In the genomic region with DNA sequence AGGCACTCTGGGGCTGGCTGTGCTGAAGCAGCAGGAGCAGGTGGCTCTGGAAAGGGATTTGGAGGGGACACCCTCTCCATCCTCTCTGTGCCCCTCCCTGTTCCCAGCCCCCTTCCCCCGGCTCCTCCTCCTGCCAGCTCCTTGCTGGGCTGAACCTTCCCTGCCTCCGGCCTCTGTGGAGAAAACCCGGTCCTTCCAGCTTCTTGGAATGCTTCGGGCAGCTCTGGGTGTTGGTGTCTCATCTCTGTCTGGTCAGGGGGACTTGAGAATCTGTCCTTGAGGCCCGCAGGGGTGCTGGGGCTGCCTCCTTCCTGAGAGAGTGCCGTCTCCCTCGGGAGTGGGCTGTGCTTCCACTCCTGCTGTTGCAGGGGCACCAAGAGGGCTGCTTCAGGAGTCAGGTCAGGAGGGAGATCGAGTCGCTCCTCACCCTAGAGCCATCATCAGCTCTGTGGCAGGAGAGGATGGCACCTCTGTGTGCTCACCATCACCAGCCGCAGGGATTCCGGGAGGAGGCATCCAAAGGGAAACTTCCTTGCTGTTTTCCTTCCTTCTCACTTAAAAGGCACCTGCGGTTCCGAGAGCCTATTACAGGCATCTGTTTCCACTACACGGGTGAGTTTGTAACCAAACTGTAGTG, we compare ENCODE assay signal across 25 cellular contexts. TPM values are rescaled to one million over a fixed set of nuclear protein-coding genes. Genes with fewer than 3 reads are reported as not detected.
A peak's percentile ranks its signal among the peaks of the same experiment; 100 is the strongest.
DNase-seq lines count a peak whose midpoint lies in the region; ATAC-seq, FAIRE-seq and TF ChIP-seq lines count a peak whose summit lies in the region.
"Had no signal": no experiment of that assay in that cellular context is flagged by ENCODE, and none has a peak within 500 bp of the region (broad histone marks: within the 10 kb centered on the region; RNA-seq: fewer than 3 reads in every experiment).

No MANE protein-coding gene starts in this region.

- no peak overlapping the region for H2BK120ac ChIP-seq in H1 (replicated peaks; ENCODE audit: low read depth, low read length)

- H3K56ac ChIP-seq in H1 (replicated peaks; ENCODE audit: insufficient read length, low read depth, low read length): no peak overlapping the region

- no peak for ATAC-seq in GM18858 (IDR thresholded peaks at IDR 0.05; ENCODE audit: unreplicated experiment)
- ATAC-seq: activated T-helper 17 cell treated with anti-CD3 and anti-CD28 coated beads, Interleukin-2, amount 50 U/mL, for 72 hours; esophagus mucosa had no signal

- no peak for TF ChIP-seq POLR2A in H1 (IDR thresholded peaks at IDR 0.05; ENCODE audit: control extremely low read depth in 1 of 2, low read depth in 2 of 2, low read length in 2 of 2)

- H3K4me2 ChIP-seq in H1 (ENCODE audit: insufficient read depth in 1 of 2, low read depth in 2 of 2, low read length in 2 of 2): peak overlapping the region in 1 of 2 experiments; percentile 46; a peak in 2 of 4 replicates

- TF ChIP-seq RAD21 in H1 (IDR thresholded peaks at IDR 0.05 in 1 of 2, conservative IDR thresholded peaks at IDR 0.05 in 1 of 2; ENCODE audit: low read depth in 2 of 2, low read length in 2 of 2): no peak

- FAIRE-seq in H1 (lab: Jason Lieb, UNC): no peak
- FAIRE-seq: frontal cortex had no signal

- peaks cover 7% of the 10 kb centered on the region in 2 experiments for H3K36me3 ChIP-seq in HEK293 (ENCODE audit: control insufficient read depth in 2 of 2, insufficient read depth in 1 of 2, low read length in 2 of 2)
- no peaks in the 10 kb centered on the region for H3K36me3 ChIP-seq in H1 (ENCODE audit: control insufficient read depth in 2 of 4, insufficient read depth in 4 of 4, low read length in 3 of 4)
- H3K36me3 ChIP-seq in MG63: peaks cover 20% of the 10 kb centered on the region
- H3K36me3 ChIP-seq: BE2C, transverse colon had no signal

- 70% methylated on average over 10 of the region's 14 CpGs; no CpG with 5 or more reads in 1 of the 2 experiments for WGBS in H1 (ENCODE audit: extremely low coverage in 1 of 2, insufficient coverage in 1 of 2, insufficient read length in 1 of 2, insufficient replicate concordance in 2 of 2, low coverage in 1 of 2, low lambda C conversion rate in 2 of 2, missing lambda C conversion rate in 1 of 2), 2 experiments

- H3K27me3 ChIP-seq in H1 (replicated peaks in 1 of 4; ENCODE audit: control insufficient read depth in 3 of 4, extremely low read depth in 1 of 4, insufficient read depth in 3 of 4, low read length in 3 of 4) (no peaks in the 10 kb centered on the region), MG63 (no peaks in the 10 kb centered on the region)

- H3K23me2 ChIP-seq in H1 (ENCODE audit: low read depth, low read length): no peaks in the 10 kb centered on the region; the same call in 1 of the 2 replicates

- intact Hi-C loops in posterior vena cava (cut with DNase I): no loop called here

- no peak overlapping the region for H3K23ac ChIP-seq in H1 (ENCODE audit: insufficient read length)

- no peak overlapping the region for H2BK5ac ChIP-seq in H1 (ENCODE audit: low read depth, low read length)

- no peak overlapping the region for H4K5ac ChIP-seq in H1 (ENCODE audit: insufficient read length, low read depth, low read length)

- H4K8ac ChIP-seq in H1 (ENCODE audit: extremely low read depth, insufficient read depth, low read length): no peak overlapping the region

- no peak overlapping the region for H2BK20ac ChIP-seq in H1 (ENCODE audit: low read length)

- no peak overlapping the region; a peak in 1 of 7 replicates for H3K9ac ChIP-seq in H1 (replicated peaks in 1 of 4; ENCODE audit: extremely low read depth in 1 of 4, low read depth in 3 of 4, low read length in 3 of 4)

- H3K4ac ChIP-seq in H1 (replicated peaks; ENCODE audit: insufficient read length, low read depth, low read length): peak overlapping the region; percentile 32

- no peak overlapping the region for H3K14ac ChIP-seq in H1 (ENCODE audit: insufficient read length)

- no peaks in the 10 kb centered on the region for H3K9me3 ChIP-seq in HEK293 (ENCODE audit: control insufficient read depth, insufficient read depth, low read depth, low read length)
- no peaks in the 10 kb centered on the region for H3K9me3 ChIP-seq in H1 (ENCODE audit: insufficient read depth in 2 of 2, low read depth in 1 of 2, low read length in 1 of 2)
- no peaks in the 10 kb centered on the region for H3K9me3 ChIP-seq in MG63
- H3K9me3 ChIP-seq: BE2C, stomach, transverse colon had no signal

- no peak overlapping the region for H2AFZ ChIP-seq in H1 (ENCODE audit: low read length)

- DNase-seq in activated effector memory CD4-positive, alpha-beta T cell treated with anti-CD3 and anti-CD28 coated beads, Interleukin-2, amount 50 U/mL, for 16 hours: peak; percentile 52
- DNase-seq in activated effector memory CD4-positive, alpha-beta T cell treated with Interleukin-2 at 50 U/mL for 16 hours: no peak
- DNase-seq in H1 (ENCODE audit: low read depth in 1 of 2, low spot score in 2 of 2): no peak
- peak; percentile 70 for DNase-seq in posterior vena cava (ENCODE audit: low spot score)
- no peak for DNase-seq in NK-92 (lab: John Stamatoyannopoulos, UW; ENCODE audit: unreplicated experiment)
- no peak for DNase-seq in MG63
- DNase-seq: activated naive CD8-positive, alpha-beta T cell treated with anti-CD3 and anti-CD28 coated beads for 36 hours; BE2C; effector memory CD4-positive, alpha-beta T cell; hypothalamus; Kasumi-1; NCI-H187; NCI-H345; stimulated activated CD4-positive, alpha-beta T cell treated with anti-CD3 and anti-CD28 coated beads, Interleukin-12 subunit alpha, Interleukin-12 subunit beta, amount 100 ng/mL, for 4 hours; stomach; T-helper 2 cell; transverse colon had no signal

- no peaks in the 10 kb centered on the region for H3K79me2 ChIP-seq in H1 (ENCODE audit: control insufficient read depth in 1 of 2, insufficient read depth in 2 of 2, low read length in 2 of 2)

- H3K4me1 ChIP-seq in HEK293 (ENCODE audit: control insufficient read depth, insufficient read depth, low read length): no peaks in the 10 kb centered on the region
- peaks cover 3 to 21% (median 9%) of the 10 kb centered on the region in 4 experiments for H3K4me1 ChIP-seq in H1 (replicated peaks in 1 of 4; ENCODE audit: control insufficient read depth in 3 of 4, insufficient read depth in 4 of 4, low read length in 3 of 4)
- H3K4me1 ChIP-seq: BE2C, stomach, transverse colon had no signal

- H3K4me3 ChIP-seq in HEK293 (ENCODE audit: low read depth, low read length): no peak overlapping the region
- H3K4me3 ChIP-seq in H1 (ENCODE audit: extremely low read depth in 1 of 4, insufficient read depth in 2 of 4, low read depth in 3 of 4, low read length in 4 of 4): no peak overlapping the region
- H3K4me3 ChIP-seq in MG63: no peak overlapping the region
- H3K4me3 ChIP-seq: stomach, transverse colon had no signal

- H3K27ac ChIP-seq in HEK293 (ENCODE audit: extremely low read depth, low read depth, low read length): no peak overlapping the region
- no peak overlapping the region for H3K27ac ChIP-seq in H1 (ENCODE audit: low read depth, low read length)
- H3K27ac ChIP-seq: stomach, transverse colon had no signal

- H2BK12ac ChIP-seq in H1 (ENCODE audit: low read depth, low read length): no peak overlapping the region; the same call in 1 of the 2 replicates

- H3K79me1 ChIP-seq in H1 (ENCODE audit: low read depth, low read length): no peaks in the 10 kb centered on the region

- H3K18ac ChIP-seq in H1 (ENCODE audit: extremely low read depth, low read length): no peak overlapping the region; the same call in none of the 2 replicates

- no peak for TF ChIP-seq EP300 in H1 (IDR thresholded peaks at IDR 0.05; ENCODE audit: borderline replicate concordance in 1 of 2, low read depth in 2 of 2, low read length in 2 of 2)

- POLR2A ChIA-PET in HEK293 (lab: Yijun Ruan, JAX) (no interaction called here), H1 (lab: Charles Lee; ENCODE audit: partially characterized antibody) (interaction anchor here (0.9 kb wide), 1 partner anchor 42 kb away, joined by 3 read pairs; no protein-coding TSS in a partner anchor)

- no peak for TF ChIP-seq CTCF in HEK293 (tag by site-specific recombination; IDR thresholded peaks at IDR 0.05)
- TF ChIP-seq CTCF in H1 (IDR thresholded peaks at IDR 0.05; ENCODE audit: control extremely low read depth in 1 of 3, insufficient read depth in 1 of 3, low read depth in 1 of 3, low read length in 3 of 3): no peak

- H2AK5ac ChIP-seq in H1 (ENCODE audit: low read depth, low read length): no peak overlapping the region

- peak overlapping the region; percentile 94 for H4K91ac ChIP-seq in H1 (replicated peaks; ENCODE audit: insufficient read length, low read length)

- CTCF ChIA-PET in HEK293 (lab: Yijun Ruan, JAX) (no interaction called here), H1 (lab: Charles Lee; ENCODE audit: partially characterized antibody) (interaction anchor here (0.7 to 1.9 kb wide), 5 partner anchors 9 to 165 kb away, joined by 3 to 7 read pairs (median 3); no protein-coding TSS in a partner anchor)

- H4K20me1 ChIP-seq in H1 (replicated peaks in 1 of 2; ENCODE audit: control insufficient read depth in 1 of 2, insufficient read depth in 2 of 2, low read length in 2 of 2): no peaks in the 10 kb centered on the region

- 0 out of 2 replicates have a peak overlapping the region, but pooled peaks have one; percentile 46 for H2BK15ac ChIP-seq in H1 (ENCODE audit: low read length)

RNA-seq across cellular contexts. Expression of a gene that starts 30.6 kb away (rescaled TPM):
- 72.7 and 77.1 TPM in 2 replicates for total RNA-seq in H1 (2021; fragmentation: NEBNext Ultra II Directional; extraction: Animal tissue kit (Norgen Biotek cat#: 25700))
- polyA plus RNA-seq in H1 (2011; rRNA removed): 191 and 302 TPM in 2 replicates
- 224 TPM for polyA plus RNA-seq in H1 (2011; cell fraction: cytosol; rRNA removed)
- 78.2 TPM for polyA plus RNA-seq in H1 (2011; cell fraction: nucleus; rRNA removed)
- polyA plus RNA-seq in H1 (2012, experiment 1 of 2): 190 to 231 TPM (median 207 TPM) in 4 replicates
- 78.3 TPM for polyA plus RNA-seq in H1 (2012, experiment 2 of 2)
- 141 TPM for polyA plus RNA-seq in H1 (2013, experiment 1 of 2)
- 146 TPM for polyA plus RNA-seq in H1 (2013, experiment 2 of 2)
- polyA minus RNA-seq in H1 (2011; rRNA and poly(A)+ RNA removed): 9.3 and 11.6 TPM in 2 replicates
- 55.8 TPM for polyA minus RNA-seq in H1 (2011; cell fraction: cytosol; rRNA and poly(A)+ RNA removed)
- 31.5 TPM for polyA minus RNA-seq in H1 (2011; cell fraction: nucleus; rRNA and poly(A)+ RNA removed)
- total RNA-seq in posterior vena cava: 10 to 100 TPM; 25.4 to 25.8 TPM
- total RNA-seq in MG63 (2014; rRNA removed; shearing (Covaris generic); ENCODE audit: low replicate concordance): 172 and 215 TPM in 2 replicates

RNA-seq across cellular contexts. Expression of a gene that starts 32.2 kb away (rescaled TPM):
- total RNA-seq in H1 (2021; fragmentation: NEBNext Ultra II Directional; extraction: Animal tissue kit (Norgen Biotek cat#: 25700)): 56.3 and 66.3 TPM in 2 replicates
- polyA plus RNA-seq in H1 (2011; rRNA removed): 81.5 and 85.5 TPM in 2 replicates
- 67.1 TPM for polyA plus RNA-seq in H1 (2011; cell fraction: cytosol; rRNA removed)
- 71.6 TPM for polyA plus RNA-seq in H1 (2011; cell fraction: nucleus; rRNA removed)
- polyA plus RNA-seq in H1 (2012, experiment 1 of 2): 75.9 to 89.0 TPM (median 80.9 TPM) in 4 replicates
- polyA plus RNA-seq in H1 (2012, experiment 2 of 2): 102 TPM
- 87.9 TPM for polyA plus RNA-seq in H1 (2013, experiment 1 of 2)
- polyA plus RNA-seq in H1 (2013, experiment 2 of 2): 91.7 TPM
- polyA minus RNA-seq in H1 (2011; rRNA and poly(A)+ RNA removed): 31.6 and 38.0 TPM in 2 replicates
- polyA minus RNA-seq in H1 (2011; cell fraction: cytosol; rRNA and poly(A)+ RNA removed): 32.5 TPM
- polyA minus RNA-seq in H1 (2011; cell fraction: nucleus; rRNA and poly(A)+ RNA removed): 22.6 TPM
- total RNA-seq in posterior vena cava: 10 to 100 TPM; 29.4 to 32.4 TPM
- total RNA-seq in MG63 (2014; rRNA removed; shearing (Covaris generic); ENCODE audit: low replicate concordance): 188 and 248 TPM in 2 replicates

RNA-seq across cellular contexts. Expression of a gene that starts 50.9 kb away (rescaled TPM):
- 0.82 and 1.2 TPM in 2 replicates for total RNA-seq in H1 (2021; fragmentation: NEBNext Ultra II Directional; extraction: Animal tissue kit (Norgen Biotek cat#: 25700))
- polyA plus RNA-seq in H1 (2011; rRNA removed): 0.45 and 0.97 TPM in 2 replicates
- 0.87 TPM for polyA plus RNA-seq in H1 (2011; cell fraction: cytosol; rRNA removed)
- 1.8 TPM for polyA plus RNA-seq in H1 (2011; cell fraction: nucleus; rRNA removed)
- polyA plus RNA-seq in H1 (2012, experiment 1 of 2): 0.40 to 1.2 TPM (median 1.1 TPM) in 4 replicates
- polyA plus RNA-seq in H1 (2012, experiment 2 of 2): 1.1 TPM
- 1.0 TPM for polyA plus RNA-seq in H1 (2013, experiment 1 of 2)
- 0.75 TPM for polyA plus RNA-seq in H1 (2013, experiment 2 of 2)
- 0.16 and 0.44 TPM in 2 replicates for polyA minus RNA-seq in H1 (2011; rRNA and poly(A)+ RNA removed)
- 0.95 TPM for polyA minus RNA-seq in H1 (2011; cell fraction: cytosol; rRNA and poly(A)+ RNA removed)
- polyA minus RNA-seq in H1 (2011; cell fraction: nucleus; rRNA and poly(A)+ RNA removed): 0.50 TPM
- not detected for total RNA-seq in posterior vena cava
- total RNA-seq in MG63 (2014; rRNA removed; shearing (Covaris generic); ENCODE audit: low replicate concordance): 0.66 and 5.1 TPM in 2 replicates
- total RNA-seq: A673; activated naive CD8-positive, alpha-beta T cell treated with anti-CD3 and anti-CD28 coated beads for 36 hours; activated T-helper 17 cell treated with anti-CD3 and anti-CD28 coated beads, Interleukin-2, amount 50 U/mL, for 72 hours; frontal cortex; myocyte; omental fat pad; stomach; transverse colon had no signal

Comparison
In these comparisons a context has a peak if more than half of its experiments do, and no peak if none do; other contexts are left out.
1. DNase-seq: peak in activated effector memory CD4-positive, alpha-beta T cell treated with anti-CD3 and anti-CD28 coated beads, Interleukin-2, amount 50 U/mL, for 16 hours (single experiment) and posterior vena cava (single experiment); none in activated effector memory CD4-positive, alpha-beta T cell treated with Interleukin-2 at 50 U/mL for 16 hours (single experiment), H1 (0 of 2), NK-92 (single experiment) and MG63 (single experiment).